8 cellular contexts compared by ENCODE assay signal in the genomic region with DNA sequence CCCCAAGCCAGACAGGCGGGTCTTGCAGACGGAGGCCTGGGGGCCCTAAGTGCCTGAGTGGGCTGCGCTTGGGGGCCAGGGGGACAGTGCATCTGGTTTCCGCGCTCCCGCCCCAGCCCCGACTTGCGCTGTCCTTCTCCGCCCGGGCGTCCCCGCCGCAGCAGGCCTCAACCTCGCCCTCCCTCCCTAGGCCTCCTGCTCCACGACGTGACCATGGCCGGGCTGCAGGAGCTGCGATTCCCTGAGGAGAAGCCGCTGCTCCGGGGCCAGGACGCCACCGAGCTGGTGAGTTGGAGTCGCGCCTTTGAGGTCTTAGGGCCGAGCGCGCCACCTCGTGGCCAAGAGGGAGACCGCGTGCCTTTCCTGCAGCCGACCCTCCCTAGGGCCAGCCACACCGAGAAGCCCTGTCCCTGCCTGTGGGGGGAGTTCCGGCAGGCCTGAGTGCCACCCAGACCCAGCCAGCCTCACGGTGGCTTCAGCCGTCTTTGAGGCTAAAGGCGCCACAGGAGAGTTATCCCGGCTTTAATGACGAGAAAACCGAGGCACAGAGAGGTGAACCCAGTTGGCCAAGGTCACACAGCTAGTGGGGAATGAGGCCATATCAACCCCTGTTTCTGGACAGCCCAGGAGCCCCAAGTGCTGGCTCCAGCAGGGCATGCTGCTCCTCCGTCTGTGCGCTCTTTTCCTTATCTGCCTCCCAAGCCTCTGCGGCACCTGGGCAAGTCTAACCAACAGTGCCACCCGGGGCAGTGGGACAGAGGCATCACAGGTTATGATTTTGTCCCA. TPM values are rescaled to one million over a fixed set of nuclear protein-coding genes. Genes with fewer than 3 reads are reported as not detected.
DNase-seq lines count a peak whose midpoint lies in the region; ATAC-seq and TF ChIP-seq lines count a peak whose summit lies in the region.

No MANE protein-coding gene starts in this region.

- peaks cover 4% of the 10 kb centered on the region for H3K4me1 ChIP-seq in HUES64 (ENCODE audit: insufficient read depth, low read length)
- H3K4me1 ChIP-seq in Peyer's patch = peaks cover 0 to 7% (median 0%) of the 10 kb centered on the region in 4 donors

- TF ChIP-seq CTCF in AG10803 (conservative IDR thresholded peaks at IDR 0.05; ENCODE audit: low read length) (peak; percentile 78), Peyer's patch (IDR thresholded peaks at IDR 0.05) (peak; percentile 62 to 90 (median 83))

- WGBS in HUES64 = 21% methylated on average over 43 of the region's 43 CpGs

- H3K9me3 ChIP-seq in HUES64 (ENCODE audit: insufficient read depth, low read depth, low read length) = no peaks in the 10 kb centered on the region
- H3K9me3 ChIP-seq in Peyer's patch = no peaks in the 10 kb centered on the region

- H3K27me3 ChIP-seq in HUES64 (ENCODE audit: insufficient read depth, low read length) = no peaks in the 10 kb centered on the region; the same call in 1 of the 2 replicates
- H3K27me3 ChIP-seq in Peyer's patch = no peaks in the 10 kb centered on the region

- H3K27me3 Mint-ChIP-seq in activated T-helper 17 cell treated with anti-CD3 and anti-CD28 coated beads, Interleukin-2, amount 50 U/mL, for 72 hours = peaks cover 5% of the 10 kb centered on the region

- ATAC-seq in GM18907 (IDR thresholded peaks at IDR 0.05; ENCODE audit: unreplicated experiment) = peak; percentile 86
- ATAC-seq in activated T-helper 17 cell treated with anti-CD3 and anti-CD28 coated beads, Interleukin-2, amount 50 U/mL, for 72 hours (replicated peaks) = peak; percentile 82

- no peaks in the 10 kb centered on the region for H3K36me3 Mint-ChIP-seq in activated T-helper 17 cell treated with anti-CD3 and anti-CD28 coated beads, Interleukin-2, amount 50 U/mL, for 72 hours (ENCODE audit: low read depth)

- no peak overlapping the region for H3K4me3 Mint-ChIP-seq in activated T-helper 17 cell treated with anti-CD3 and anti-CD28 coated beads, Interleukin-2, amount 50 U/mL, for 72 hours

- H3K27ac Mint-ChIP-seq in activated T-helper 17 cell treated with anti-CD3 and anti-CD28 coated beads, Interleukin-2, amount 50 U/mL, for 72 hours = no peak overlapping the region

- no peaks in the 10 kb centered on the region for H3K4me1 Mint-ChIP-seq in activated T-helper 17 cell treated with anti-CD3 and anti-CD28 coated beads, Interleukin-2, amount 50 U/mL, for 72 hours

- no peaks in the 10 kb centered on the region for H3K9me3 Mint-ChIP-seq in activated T-helper 17 cell treated with anti-CD3 and anti-CD28 coated beads, Interleukin-2, amount 50 U/mL, for 72 hours

- H3K36me3 ChIP-seq in HUES64 (ENCODE audit: insufficient read depth, low read length) (no peaks in the 10 kb centered on the region), Peyer's patch (no peaks in the 10 kb centered on the region)

- H3K9ac ChIP-seq in HUES64 (ENCODE audit: low read depth, low read length) = 0 out of 2 replicates have a peak overlapping the region, but pooled peaks have one; percentile 41

- peak; percentile 68 for DNase-seq in AG10803 (ENCODE audit: low read depth)
- peak; percentile 66 to 85 (median 82) for DNase-seq in Peyer's patch
- peak; percentile 50 for DNase-seq in fibroblast of the conjunctiva (ENCODE audit: low read depth)
- peak; percentile 62 for DNase-seq in occipital lobe (lab: John Stamatoyannopoulos, UW)
- DNase-seq in substantia nigra (lab: John Stamatoyannopoulos, UW) = peak in 46 of 49 donors; percentile 18 to 89 (median 70)

- TF ChIP-seq POLR2A in Peyer's patch (IDR thresholded peaks at IDR 0.05) = no peak

- H3K27ac ChIP-seq in HUES64 (ENCODE audit: low read depth, low read length) (no peak overlapping the region), Peyer's patch (no peak overlapping the region), substantia nigra (ENCODE audit: low read depth, low read length, poor library complexity, severe bottlenecking) (no peak overlapping the region)

- H3K4me3 ChIP-seq in AG10803 (ENCODE audit: low read length) = no peak overlapping the region
- 0 out of 2 replicates have a peak overlapping the region, but pooled peaks have one; percentile 26 for H3K4me3 ChIP-seq in HUES64 (ENCODE audit: low read length)
- peak overlapping the region in 1 of 4 donors; percentile 22 for H3K4me3 ChIP-seq in Peyer's patch

RNA-seq across cellular contexts. Expression of a gene that starts 12.2 kb away (rescaled TPM):
- polyA plus RNA-seq in HUES64 (2013, experiment 1 of 2) = 11.0 TPM
- polyA plus RNA-seq in HUES64 (2013, experiment 2 of 2) = 26.9 TPM
- total RNA-seq in Peyer's patch (1 to 10 TPM in 3 of 4 donors, not detected in 1; 2.1 to 7.1 (median 4.9) TPM), occipital lobe (217 TPM)
- 1 to 10 TPM in 1 of 2 donors, under 1 TPM in 1; 0.95 to 7.2 TPM for total RNA-seq in activated T-helper 17 cell treated with anti-CD3 and anti-CD28 coated beads, Interleukin-2, amount 50 U/mL, for 72 hours

RNA-seq across cellular contexts. Expression of a gene that starts 27.6 kb away (rescaled TPM):
- 26.5 TPM for polyA plus RNA-seq in HUES64 (2013, experiment 1 of 2)
- polyA plus RNA-seq in HUES64 (2013, experiment 2 of 2) = 23.8 TPM
- total RNA-seq in Peyer's patch = 10 to 100 TPM; 27.3 to 60.5 (median 34.4) TPM
- total RNA-seq in activated T-helper 17 cell treated with anti-CD3 and anti-CD28 coated beads, Interleukin-2, amount 50 U/mL, for 72 hours = 10 to 100 TPM in 1 of 2 donors, 1 to 10 TPM in 1; 8.9 to 16.2 TPM
- total RNA-seq in occipital lobe = 21.5 TPM

Comparison
In these comparisons a context has a peak if more than half of its experiments do, and no peak if none do; other contexts are left out.
1. RNA of a gene that starts 12.2 kb away (total RNA-seq): 217 TPM in occipital lobe (single experiment); 0.95 to 7.2 TPM in activated T-helper 17 cell treated with anti-CD3 and anti-CD28 coated beads, Interleukin-2, amount 50 U/mL, for 72 hours and 2.1 to 7.1 TPM in Peyer's patch; every median in the first group is over 10 times any median in the second.
2. Peak in every context shown above with its lines, with median percentiles within 50 percentile points of each other: DNase-seq.